ENCODE assay signal across 22 cellular contexts in the genomic region with DNA sequence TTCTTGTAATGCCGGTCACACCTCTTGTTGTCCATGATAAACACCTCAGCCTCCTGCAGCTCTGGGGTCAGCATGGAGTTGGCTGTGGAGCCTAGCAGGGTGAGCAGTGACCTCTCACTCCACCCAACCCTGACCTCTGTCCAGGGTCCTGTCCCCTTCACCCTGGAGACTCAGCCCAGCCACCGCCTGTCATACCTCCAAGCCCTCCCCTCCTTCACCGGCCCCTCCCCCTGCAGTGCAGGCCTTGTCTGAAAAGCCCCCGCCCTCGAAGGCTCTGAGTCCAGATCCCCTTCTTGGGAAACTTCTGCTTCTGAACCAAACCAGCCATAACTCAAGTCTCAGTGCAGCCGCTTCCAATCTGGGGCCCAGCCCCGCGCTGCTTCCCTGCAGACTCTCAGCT. TPM values are rescaled to one million over a fixed set of nuclear protein-coding genes. Genes with fewer than 3 reads are reported as not detected.
DNase-seq lines count a peak whose midpoint lies in the region; ATAC-seq and TF ChIP-seq lines count a peak whose summit lies in the region.
"Had no signal": no experiment of that assay in that cellular context is flagged by ENCODE, and none has a peak within 500 bp of the region (broad histone marks: within the 10 kb centered on the region; RNA-seq: fewer than 3 reads in every experiment).

No MANE protein-coding gene starts in this region.

- TF ChIP-seq CTCF in endodermal cell (conservative IDR thresholded peaks at IDR 0.05) (no peak), PC-9 (conservative IDR thresholded peaks at IDR 0.05) (no peak)

- no peak overlapping the region for H2BK5ac ChIP-seq in mesendoderm (ENCODE audit: low read length)

- no peak for ATAC-seq in HG02981 (IDR thresholded peaks at IDR 0.05; ENCODE audit: unreplicated experiment)

- H3K36me3 Mint-ChIP-seq in endodermal cell (ENCODE audit: low read depth), result no peaks in the 10 kb centered on the region
- H3K36me3 Mint-ChIP-seq: CD4-positive, CD25-positive, alpha-beta regulatory T cell had no signal

- no peak overlapping the region for H3K23ac ChIP-seq in mesendoderm (ENCODE audit: low read length)

- intact Hi-C loops in PC-9 (cut with micrococcal nuclease; ENCODE audit: unreplicated experiment), result no loop called here

- BruUV-seq in PC-9 (replicated peaks; lab: Mats Ljungman, UMichigan), result no TSS peak

- no peak overlapping the region for H4K5ac ChIP-seq in mesendoderm (ENCODE audit: low read length)

- no peaks in the 10 kb centered on the region for H3K4me1 Mint-ChIP-seq in endodermal cell
- H3K4me1 Mint-ChIP-seq: CD4-positive, CD25-positive, alpha-beta regulatory T cell had no signal

- no peak overlapping the region for H3K9ac ChIP-seq in endodermal cell (ENCODE audit: extremely low read depth, low read length, poor library complexity, severe bottlenecking)
- no peak overlapping the region for H3K9ac ChIP-seq in mesendoderm (ENCODE audit: low read length)

- DNase-seq in endodermal cell (peak; percentile 79), mesendoderm (peak; percentile 43), PC-9 (no peak), SIG-M5 treated with dmso at 0.1 percent for 504 hours (lab: John Stamatoyannopoulos, UW; ENCODE audit: unreplicated experiment) (no peak), epidermal melanocyte (ENCODE audit: insufficient read length, low spot score) (no peak)
- DNase-seq: CD4-positive, CD25-positive, alpha-beta regulatory T cell; COR-L47; DMS 273 treated with DMSO at 0.1 percent for 48 hours; DMS79 treated with DMSO at 0.1 percent for 48 hours; HFFc6; KG1; NCI-H1092 treated with DMSO at 0.1 percent for 48 hours; NCI-H1436 treated with DMSO at 0.1 percent for 48 hours; NCI-H1930; NCI-H2227 treated with DMSO at 0.1 percent for 48 hours; NCI-H510A; NCI-H748 treated with DMSO at 0.1 percent for 48 hours; SHP77 treated with DMSO at 0.1 percent for 48 hours had no signal

- TF ChIP-seq EP300 in Ishikawa (IDR thresholded peaks at IDR 0.05; ENCODE audit: borderline replicate concordance), result no peak

- H3K4ac ChIP-seq in mesendoderm (ENCODE audit: low read depth, low read length), result no peak overlapping the region

- H3K9me2 ChIP-seq in PC-9 (ENCODE audit: insufficient read depth), result no peaks in the 10 kb centered on the region

- H3K9me3 ChIP-seq in endodermal cell (ENCODE audit: control insufficient read depth, low read length) (no peaks in the 10 kb centered on the region), PC-9 (ENCODE audit: insufficient read depth, low read depth) (no peaks in the 10 kb centered on the region)

- no peaks in the 10 kb centered on the region for H3F3A ChIP-seq in PC-9 (ENCODE audit: insufficient read depth, low read depth)

- no peak overlapping the region for H3K27ac Mint-ChIP-seq in endodermal cell
- H3K27ac Mint-ChIP-seq: CD4-positive, CD25-positive, alpha-beta regulatory T cell; HFFc6 had no signal

- CTCF ChIA-PET in PC-9 (lab: Charles Lee), result no interaction called here

- H4K20me1 ChIP-seq in PC-9 (ENCODE audit: insufficient read depth), result no peaks in the 10 kb centered on the region

- H3K4me2 ChIP-seq in mesendoderm (ENCODE audit: low read length) (no peak overlapping the region), PC-9 (no peak overlapping the region)

- H3K27me3 ChIP-seq in endodermal cell (ENCODE audit: control insufficient read depth, insufficient read depth, low read length, poor library complexity, severe bottlenecking) (no peaks in the 10 kb centered on the region), mesendoderm (ENCODE audit: insufficient read depth, low read length, poor library complexity) (no peaks in the 10 kb centered on the region), PC-9 (ENCODE audit: insufficient read depth, low read depth) (no peaks in the 10 kb centered on the region)

- no peak overlapping the region for H2AFZ ChIP-seq in PC-9

- H3K4me3 ChIP-seq in endodermal cell (ENCODE audit: low read length) (no peak overlapping the region), mesendoderm (ENCODE audit: low read length) (no peak overlapping the region), PC-9 (no peak overlapping the region)

- H3K4me1 ChIP-seq in endodermal cell (ENCODE audit: control insufficient read depth, insufficient read depth, low read length) (no peaks in the 10 kb centered on the region), mesendoderm (ENCODE audit: control insufficient read depth, low read depth, low read length) (no peaks in the 10 kb centered on the region), PC-9 (replicated peaks; ENCODE audit: insufficient read depth) (no peaks in the 10 kb centered on the region)

- H3K79me1 ChIP-seq in mesendoderm (ENCODE audit: low read length), result no peaks in the 10 kb centered on the region

- H3K36me3 ChIP-seq in endodermal cell (ENCODE audit: control insufficient read depth, insufficient read depth, low read length) (no peaks in the 10 kb centered on the region), mesendoderm (ENCODE audit: control insufficient read depth, insufficient read depth, low read length) (no peaks in the 10 kb centered on the region), PC-9 (ENCODE audit: low read depth) (no peaks in the 10 kb centered on the region)

- H3K18ac ChIP-seq in mesendoderm (ENCODE audit: low read length), result no peak overlapping the region

- H2BK15ac ChIP-seq in mesendoderm (replicated peaks; ENCODE audit: low read depth), result no peak overlapping the region

- no peak overlapping the region for H4K8ac ChIP-seq in mesendoderm (ENCODE audit: low read depth, low read length)

- H3K27ac ChIP-seq in endodermal cell (ENCODE audit: low read depth, low read length) (no peak overlapping the region), mesendoderm (ENCODE audit: low read depth, low read length) (no peak overlapping the region), PC-9 (no peak overlapping the region)
- H3K27ac ChIP-seq: RWPE1 had no signal

- no peak overlapping the region for H3K4me3 Mint-ChIP-seq in endodermal cell
- H3K4me3 Mint-ChIP-seq: CD4-positive, CD25-positive, alpha-beta regulatory T cell; HFFc6 had no signal

- no peaks in the 10 kb centered on the region for H3K79me2 ChIP-seq in mesendoderm (ENCODE audit: control insufficient read depth, insufficient read depth, low read length)
- no peaks in the 10 kb centered on the region for H3K79me2 ChIP-seq in PC-9 (ENCODE audit: low read depth)

- no peak overlapping the region for H2BK120ac ChIP-seq in mesendoderm (ENCODE audit: low read depth, low read length)

- H3K9me3 Mint-ChIP-seq in endodermal cell, result no peaks in the 10 kb centered on the region
- H3K9me3 Mint-ChIP-seq: HFFc6 had no signal

- 82 to 94% methylated on average over 3 to 8 of the region's 8 CpGs for WGBS in endodermal cell (ENCODE audit: insufficient coverage in 1 of 2, insufficient read length in 1 of 2), 2 experiments
- WGBS in mesendoderm (ENCODE audit: extremely low coverage, insufficient coverage, low lambda C conversion rate), result no CpG with 5 or more reads among the region's 8 CpGs

- POLR2A ChIA-PET in PC-9 (lab: Charles Lee; ENCODE audit: unreplicated experiment), result no interaction called here

- no peak for TF ChIP-seq RAD21 in Ishikawa (IDR thresholded peaks at IDR 0.05; ENCODE audit: low read depth)

- H2AK5ac ChIP-seq in mesendoderm (ENCODE audit: low read length), result no peak overlapping the region

- H3K56ac ChIP-seq in mesendoderm (ENCODE audit: low read length), result no peak overlapping the region

- H3K27me3 Mint-ChIP-seq in endodermal cell (ENCODE audit: insufficient read depth), result no peaks in the 10 kb centered on the region

TF ChIP-seq in Ishikawa, 13 proteins besides CTCF, POLR2A, EP300 and RAD21 (continues in another document):
- no peak for TF ChIP-seq FOXM1 (IDR thresholded peaks at IDR 0.05; ENCODE audit: borderline replicate concordance, low read depth)
- TF ChIP-seq, protein P1, sequence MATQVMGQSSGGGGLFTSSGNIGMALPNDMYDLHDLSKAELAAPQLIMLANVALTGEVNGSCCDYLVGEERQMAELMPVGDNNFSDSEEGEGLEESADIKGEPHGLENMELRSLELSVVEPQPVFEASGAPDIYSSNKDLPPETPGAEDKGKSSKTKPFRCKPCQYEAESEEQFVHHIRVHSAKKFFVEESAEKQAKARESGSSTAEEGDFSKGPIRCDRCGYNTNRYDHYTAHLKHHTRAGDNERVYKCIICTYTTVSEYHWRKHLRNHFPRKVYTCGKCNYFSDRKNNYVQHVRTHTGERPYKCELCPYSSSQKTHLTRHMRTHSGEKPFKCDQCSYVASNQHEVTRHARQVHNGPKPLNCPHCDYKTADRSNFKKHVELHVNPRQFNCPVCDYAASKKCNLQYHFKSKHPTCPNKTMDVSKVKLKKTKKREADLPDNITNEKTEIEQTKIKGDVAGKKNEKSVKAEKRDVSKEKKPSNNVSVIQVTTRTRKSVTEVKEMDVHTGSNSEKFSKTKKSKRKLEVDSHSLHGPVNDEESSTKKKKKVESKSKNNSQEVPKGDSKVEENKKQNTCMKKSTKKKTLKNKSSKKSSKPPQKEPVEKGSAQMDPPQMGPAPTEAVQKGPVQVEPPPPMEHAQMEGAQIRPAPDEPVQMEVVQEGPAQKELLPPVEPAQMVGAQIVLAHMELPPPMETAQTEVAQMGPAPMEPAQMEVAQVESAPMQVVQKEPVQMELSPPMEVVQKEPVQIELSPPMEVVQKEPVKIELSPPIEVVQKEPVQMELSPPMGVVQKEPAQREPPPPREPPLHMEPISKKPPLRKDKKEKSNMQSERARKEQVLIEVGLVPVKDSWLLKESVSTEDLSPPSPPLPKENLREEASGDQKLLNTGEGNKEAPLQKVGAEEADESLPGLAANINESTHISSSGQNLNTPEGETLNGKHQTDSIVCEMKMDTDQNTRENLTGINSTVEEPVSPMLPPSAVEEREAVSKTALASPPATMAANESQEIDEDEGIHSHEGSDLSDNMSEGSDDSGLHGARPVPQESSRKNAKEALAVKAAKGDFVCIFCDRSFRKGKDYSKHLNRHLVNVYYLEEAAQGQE (IDR thresholded peaks at IDR 0.05; ENCODE audit: low read depth), result peak; percentile 70

RNA-seq across cellular contexts. Expression of a gene that starts 25.3 kb away (rescaled TPM):
- 1 to 10 TPM; 1.2 to 4.4 TPM for total RNA-seq in endodermal cell
- polyA plus RNA-seq in endodermal cell (2013, experiment 1 of 2), result 0.43 TPM
- 0.62 TPM for polyA plus RNA-seq in endodermal cell (2013, experiment 2 of 2)
- 0.06 TPM for polyA plus RNA-seq in mesendoderm (2013, experiment 1 of 2)
- polyA plus RNA-seq in mesendoderm (2013, experiment 2 of 2), result 0.17 TPM
- 0.48 and 0.50 TPM in 2 replicates for total RNA-seq in PC-9 (2021)
- total RNA-seq: CD4-positive, CD25-positive, alpha-beta regulatory T cell; HFFc6 had no signal
- polyA plus RNA-seq: BJ; CD4-positive, CD25-positive, alpha-beta regulatory T cell had no signal

RNA-seq across cellular contexts. Expression of a gene that starts 41.8 kb away (rescaled TPM):
- 1 to 10 TPM; 1.0 to 1.1 TPM for total RNA-seq in endodermal cell
- 0.21 TPM for polyA plus RNA-seq in endodermal cell (2013, experiment 1 of 2)
- polyA plus RNA-seq in endodermal cell (2013, experiment 2 of 2), result 0.21 TPM
- 0.27 TPM for polyA plus RNA-seq in mesendoderm (2013, experiment 1 of 2)
- polyA plus RNA-seq in mesendoderm (2013, experiment 2 of 2), result 0.34 TPM
- 6.0 and 6.5 TPM in 2 replicates for total RNA-seq in PC-9 (2021)
- total RNA-seq: HFFc6 had no signal

RNA-seq across cellular contexts. Expression of a gene that starts 49.5 kb away (rescaled TPM):
- 10 to 100 TPM in 1 of 2 donors, 1 to 10 TPM in 1; 8.9 to 20.8 TPM for total RNA-seq in endodermal cell
- 2.4 TPM for polyA plus RNA-seq in endodermal cell (2013, experiment 1 of 2)
- 1.6 TPM for polyA plus RNA-seq in endodermal cell (2013, experiment 2 of 2)
- 1.8 TPM for polyA plus RNA-seq in mesendoderm (2013, experiment 1 of 2)
- 1.9 TPM for polyA plus RNA-seq in mesendoderm (2013, experiment 2 of 2)
- 67.5 and 71.6 TPM in 2 replicates for total RNA-seq in PC-9 (2021)

Comparison
In these comparisons a context has a peak if more than half of its experiments do, and no peak if none do; other contexts are left out.
1. DNase-seq: peak in endodermal cell (single experiment) and mesendoderm (single experiment); none in PC-9 (0 of 2), SIG-M5 treated with dmso at 0.1 percent for 504 hours (single experiment) and epidermal melanocyte (single experiment).